7 cellular contexts compared by ENCODE assay signal in genomic region chr4:138577826-138578225, GRCh38.
A peak's percentile ranks its signal among the peaks of the same experiment; 100 is the strongest.
DNase-seq lines count a peak whose midpoint lies in the region; ATAC-seq and TF ChIP-seq lines count a peak whose summit lies in the region.
"Not testable (repeated sequence)": the region's sequence is repeated elsewhere in the genome, so short reads cannot be mapped to it uniquely, and the experiment has no call there.

No MANE protein-coding gene starts in this region.

- H3K9me2 ChIP-seq in Loucy (replicated peaks; ENCODE audit: low read depth, low read length); PC-3 (replicated peaks; ENCODE audit: low read length): not testable (repeated sequence)

- intact Hi-C loops in Caco-2 (cut with micrococcal nuclease; ENCODE audit: unreplicated experiment) = loop anchor here (1.0 to 5.0 kb wide), 5 partner anchors 103 to 541 kb away; no protein-coding TSS in a partner anchor
- intact Hi-C loops in PC-3 (cut with micrococcal nuclease) = loop anchor here (2.0 to 5.0 kb wide), 3 partner anchors 293 to 541 kb away; no protein-coding TSS in a partner anchor

- POLR2A ChIA-PET in Caco-2 (lab: Charles Lee); PC-3 (lab: Charles Lee; ENCODE audit: unreplicated experiment); WTC11 (lab: Charles Lee): not testable (repeated sequence)

- not testable (repeated sequence) for H3K4me1 Mint-ChIP-seq in Caco-2 (ENCODE audit: low read depth, unreplicated experiment)
- H3K4me1 Mint-ChIP-seq in WTC11 = peaks cover 21% of the 10 kb centered on the region

- CTCF ChIA-PET in Caco-2 (lab: Charles Lee) = interaction anchor here (1.5 to 2.6 kb wide), 3 partner anchors 103 to 360 kb away, joined by 18 to 29 read pairs (median 20); no protein-coding TSS in a partner anchor
- CTCF ChIA-PET in PC-3 (lab: Charles Lee) = interaction anchor here (0.6 to 1.1 kb wide), 3 partner anchors 11 to 103 kb away, joined by 4 to 6 read pairs (median 5); no protein-coding TSS in a partner anchor
- CTCF ChIA-PET in WTC11 (lab: Charles Lee) = interaction anchor here (0.6 to 2.8 kb wide), 14 partner anchors 9 to 758 kb away, joined by 3 to 35 read pairs (median 7); no protein-coding TSS in a partner anchor

- not testable (repeated sequence) for H2AFZ ChIP-seq in Loucy (ENCODE audit: low read length); PC-3 (ENCODE audit: low read length)

- not testable (repeated sequence) for H3K36me3 ChIP-seq in Caco-2 (ENCODE audit: control insufficient read depth, insufficient read depth, low read length); Loucy (ENCODE audit: insufficient read depth, low read length); PC-3 (ENCODE audit: low read depth, low read length)

- not testable (repeated sequence) for H3K27ac ChIP-seq in PC-3 (ENCODE audit: low read length)

- H3K9me3 ChIP-seq in Caco-2; Loucy (ENCODE audit: insufficient read depth, low read depth, low read length); PC-3 (ENCODE audit: low read length): not testable (repeated sequence)

- not testable (repeated sequence) for H3K9ac ChIP-seq in Loucy (ENCODE audit: low read depth, low read length, poor library complexity, severe bottlenecking); PC-3 (ENCODE audit: low read length)

- TF ChIP-seq CTCF in Caco-2 (IDR thresholded peaks at IDR 0.05; ENCODE audit: insufficient read depth in 1 of 2, low read depth in 1 of 2, low read length in 1 of 2, severe bottlenecking in 1 of 2, unreplicated experiment in 1 of 2) (peak; percentile 16 to 21), Loucy (conservative IDR thresholded peaks at IDR 0.05; ENCODE audit: low read length) (peak; percentile 36), PC-3 (conservative IDR thresholded peaks at IDR 0.05; ENCODE audit: low read depth, low read length) (peak; percentile 37; the same call in 1 of the 2 replicates)
- not testable (repeated sequence) for TF ChIP-seq CTCF in WTC11 (IDR thresholded peaks at IDR 0.05)

- H3K4me1 ChIP-seq in Caco-2; Loucy (ENCODE audit: insufficient read depth, low read length, poor library complexity, severe bottlenecking); PC-3 (ENCODE audit: insufficient read depth, low read length): not testable (repeated sequence)

- BruUV-seq in Caco-2 (replicated peaks; lab: Mats Ljungman, UMichigan); PC-3 (replicated peaks; lab: Mats Ljungman, UMichigan): not testable (repeated sequence)

- not testable (repeated sequence) for H4K20me1 ChIP-seq in Loucy (ENCODE audit: insufficient read depth, low read length, poor library complexity, severe bottlenecking); PC-3 (ENCODE audit: low read length)

- not testable (repeated sequence) for H3K27me3 Mint-ChIP-seq in Caco-2 (ENCODE audit: insufficient read depth, unreplicated experiment); WTC11 (ENCODE audit: low read depth)

- H3K36me3 Mint-ChIP-seq in Caco-2 (ENCODE audit: insufficient read depth, unreplicated experiment) = not testable (repeated sequence)
- H3K36me3 Mint-ChIP-seq in WTC11 = peaks cover 35% of the 10 kb centered on the region

- H3K27me3 ChIP-seq in Caco-2 (replicated peaks; ENCODE audit: control insufficient read depth, insufficient read depth, low read length); Loucy (ENCODE audit: insufficient read depth, low read length, poor library complexity, severe bottlenecking); PC-3 (ENCODE audit: low read length): not testable (repeated sequence)

- DNase-seq in Caco-2 (peak in 1 of 2 experiments; percentile 53), PC-3 (peak; percentile 39), dermis blood vessel endothelial cell (peak; percentile 44), iris pigment epithelial cell (ENCODE audit: low read depth) (peak; percentile 46)
- DNase-seq in WTC11 (ENCODE audit: low spot score) = not testable (repeated sequence)

- not testable (repeated sequence) for H3K4me3 ChIP-seq in Caco-2 (ENCODE audit: low read depth, low read length); Loucy (ENCODE audit: low read length, poor library complexity, severe bottlenecking); PC-3 (ENCODE audit: low read length)

- H3K27ac Mint-ChIP-seq in Caco-2 (ENCODE audit: unreplicated experiment); WTC11: not testable (repeated sequence)

- not testable (repeated sequence) for H3K4me2 ChIP-seq in Loucy (ENCODE audit: low read depth, low read length, poor library complexity, severe bottlenecking); PC-3 (ENCODE audit: low read length)

- not testable (repeated sequence) for H3K79me2 ChIP-seq in Loucy (ENCODE audit: insufficient read depth, low read length); PC-3 (ENCODE audit: low read length)

- peaks cover 10% of the 10 kb centered on the region for H3K9me3 Mint-ChIP-seq in Caco-2 (ENCODE audit: unreplicated experiment)
- peaks cover 45% of the 10 kb centered on the region for H3K9me3 Mint-ChIP-seq in WTC11

- H3K4me3 Mint-ChIP-seq in Caco-2 (ENCODE audit: unreplicated experiment); WTC11: not testable (repeated sequence)

- peak; percentile 49 for ATAC-seq in GM18502 (IDR thresholded peaks at IDR 0.05; ENCODE audit: poor library complexity, unreplicated experiment)
- not testable (repeated sequence) for ATAC-seq in PC-3
- ATAC-seq in WTC11 = peak; percentile 67

- not testable (repeated sequence) for H3F3A ChIP-seq in Loucy (ENCODE audit: low read depth); PC-3 (ENCODE audit: low read length, unreplicated experiment)
